ENCODE assay signal across 1 cellular context in the genomic region with DNA sequence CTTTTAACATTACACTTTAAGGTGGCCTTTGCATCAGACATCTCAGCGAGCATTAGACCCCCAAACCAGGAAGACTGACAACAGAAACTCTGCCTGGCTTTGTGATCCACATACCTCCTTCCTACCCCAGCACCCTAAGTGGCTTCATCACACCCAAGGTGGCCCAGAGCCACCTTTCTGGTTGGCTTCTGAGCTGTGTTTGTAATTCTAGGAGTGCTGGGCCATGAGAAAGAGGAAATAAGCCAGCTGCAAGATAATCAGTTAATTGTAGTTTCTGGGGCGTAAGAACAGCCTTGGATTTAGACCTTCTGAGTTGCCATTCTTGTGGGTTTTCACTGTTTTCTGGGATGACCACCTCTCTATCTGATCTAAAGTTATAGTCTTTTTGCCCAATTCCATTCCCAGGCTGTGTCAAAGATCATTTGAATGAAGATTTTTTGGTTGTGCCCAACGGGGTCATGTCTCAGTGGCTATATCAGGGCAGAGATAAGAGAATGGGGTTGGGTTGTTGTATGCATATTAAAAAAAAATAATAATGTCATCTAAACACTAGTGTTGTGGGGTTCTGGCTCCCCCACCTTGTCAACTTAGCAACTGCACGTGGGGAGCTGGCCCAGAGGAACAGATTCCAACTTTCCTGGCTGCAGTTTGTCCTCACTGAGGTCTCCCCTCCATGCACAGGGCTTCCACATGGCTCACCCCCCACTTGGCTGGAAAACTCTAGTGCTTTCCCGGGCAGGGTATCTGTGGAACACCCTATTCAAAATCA.
A peak's percentile ranks its signal among the peaks of the same experiment; 100 is the strongest.
TF ChIP-seq lines count a peak whose summit lies in the region.

No MANE protein-coding gene starts in this region.

TF ChIP-seq in IMR-90, 13 proteins besides CTCF, POLR2A, EP300 and RAD21:
- TF ChIP-seq SMC3 (IDR thresholded peaks at IDR 0.05; ENCODE audit: low read depth, low read length) = peak; percentile 83
- TF ChIP-seq, protein P1, sequence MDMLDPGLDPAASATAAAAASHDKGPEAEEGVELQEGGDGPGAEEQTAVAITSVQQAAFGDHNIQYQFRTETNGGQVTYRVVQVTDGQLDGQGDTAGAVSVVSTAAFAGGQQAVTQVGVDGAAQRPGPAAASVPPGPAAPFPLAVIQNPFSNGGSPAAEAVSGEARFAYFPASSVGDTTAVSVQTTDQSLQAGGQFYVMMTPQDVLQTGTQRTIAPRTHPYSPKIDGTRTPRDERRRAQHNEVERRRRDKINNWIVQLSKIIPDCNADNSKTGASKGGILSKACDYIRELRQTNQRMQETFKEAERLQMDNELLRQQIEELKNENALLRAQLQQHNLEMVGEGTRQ (IDR thresholded peaks at IDR 0.05; ENCODE audit: low read depth, low read length) = no peak
